ENCODE assay signal across 29 cellular contexts in genomic region chr12:43406797-43407196, GRCh38.
"Had no signal": no experiment of that assay in that cellular context is flagged by ENCODE, and none has a peak within 500 bp of the region (broad histone marks: within the 10 kb centered on the region; RNA-seq: fewer than 3 reads in every experiment).

No MANE protein-coding gene starts in this region.

- H3K27ac Mint-ChIP-seq: immature natural killer cell; naive thymus-derived CD4-positive, alpha-beta T cell; natural killer cell treated with Interleukin-12 subunit alpha and Interleukin-12 subunit beta and Interleukin-15 and Interleukin-18, amount 100 ng/mL, for 72 hours; neural progenitor cell; stimulated activated effector memory CD8-positive, alpha-beta T cell treated with anti-CD3 and anti-CD28 coated beads, Interleukin-12 subunit alpha, Interleukin-12 subunit beta, amount 100 ng/mL, for 72 hours; stimulated activated naive CD8-positive, alpha-beta T cell treated with anti-CD3 and anti-CD28 coated beads, Interleukin-15, Interleukin-2, amounts not matched to agents 100 ng/mL and 50 ng/mL, for 24 hours; type B pancreatic cell had no signal

- H3K9me3 Mint-ChIP-seq: neural progenitor cell; stimulated activated effector memory CD8-positive, alpha-beta T cell treated with anti-CD3 and anti-CD28 coated beads, Interleukin-12 subunit alpha, Interleukin-12 subunit beta, amount 100 ng/mL, for 72 hours; stimulated activated naive CD8-positive, alpha-beta T cell treated with anti-CD3 and anti-CD28 coated beads, Interleukin-15, Interleukin-2, amounts not matched to agents 100 ng/mL and 50 ng/mL, for 24 hours; type B pancreatic cell had no signal

- H3K9ac ChIP-seq: neural progenitor cell had no signal

- H3K4me1 Mint-ChIP-seq: immature natural killer cell; naive thymus-derived CD4-positive, alpha-beta T cell; stimulated activated effector memory CD8-positive, alpha-beta T cell treated with anti-CD3 and anti-CD28 coated beads, Interleukin-12 subunit alpha, Interleukin-12 subunit beta, amount 100 ng/mL, for 72 hours had no signal

- H3K36me3 Mint-ChIP-seq: immature natural killer cell; naive thymus-derived CD4-positive, alpha-beta T cell; natural killer cell treated with Interleukin-12 subunit alpha and Interleukin-12 subunit beta and Interleukin-15 and Interleukin-18, amount 100 ng/mL, for 72 hours; neural progenitor cell; stimulated activated effector memory CD8-positive, alpha-beta T cell treated with anti-CD3 and anti-CD28 coated beads, Interleukin-12 subunit alpha, Interleukin-12 subunit beta, amount 100 ng/mL, for 72 hours; type B pancreatic cell had no signal

- H3K36me3 ChIP-seq: heart left ventricle, left ventricle myocardium inferior, neural progenitor cell, ovary, prostate gland, spleen, suprapubic skin, thoracic aorta, tibial artery, uterus had no signal

- H3K4me1 ChIP-seq: heart left ventricle, left ventricle myocardium inferior, neural progenitor cell, prostate gland, spleen, suprapubic skin, tibial artery, uterus had no signal

- H3K4me3 Mint-ChIP-seq: immature natural killer cell; naive thymus-derived CD4-positive, alpha-beta T cell; natural killer cell treated with Interleukin-12 subunit alpha and Interleukin-12 subunit beta and Interleukin-15 and Interleukin-18, amount 100 ng/mL, for 72 hours; neural progenitor cell; stimulated activated effector memory CD8-positive, alpha-beta T cell treated with anti-CD3 and anti-CD28 coated beads, Interleukin-12 subunit alpha, Interleukin-12 subunit beta, amount 100 ng/mL, for 72 hours; stimulated activated naive CD8-positive, alpha-beta T cell treated with anti-CD3 and anti-CD28 coated beads, Interleukin-15, Interleukin-2, amounts not matched to agents 100 ng/mL and 50 ng/mL, for 24 hours; type B pancreatic cell had no signal

- ATAC-seq: heart left ventricle; left colon; mucosa of descending colon; naive thymus-derived CD4-positive, alpha-beta T cell; natural killer cell treated with Interleukin-12 subunit alpha and Interleukin-12 subunit beta and Interleukin-15 and Interleukin-18, amount 100 ng/mL, for 72 hours; right cardiac atrium; sciatic nerve; stimulated activated effector memory CD8-positive, alpha-beta T cell treated with anti-CD3 and anti-CD28 coated beads, Interleukin-12 subunit alpha, Interleukin-12 subunit beta, amount 100 ng/mL, for 72 hours had no signal

- H3K9me3 ChIP-seq: heart left ventricle, left ventricle myocardium inferior, mucosa of descending colon, ovary, prostate gland, spleen, suprapubic skin, thoracic aorta, tibial artery, uterus had no signal

- H3K4me2 ChIP-seq: neural progenitor cell had no signal

- H3K4me3 ChIP-seq: heart left ventricle, left ventricle myocardium inferior, lung, mucosa of descending colon, neural progenitor cell, ovary, prostate gland, skin epidermis, spleen, suprapubic skin, thoracic aorta, tibial artery, uterus had no signal

- H3K27me3 Mint-ChIP-seq: natural killer cell treated with Interleukin-12 subunit alpha and Interleukin-12 subunit beta and Interleukin-15 and Interleukin-18, amount 100 ng/mL, for 72 hours; stimulated activated naive CD8-positive, alpha-beta T cell treated with anti-CD3 and anti-CD28 coated beads, Interleukin-15, Interleukin-2, amounts not matched to agents 100 ng/mL and 50 ng/mL, for 24 hours; type B pancreatic cell had no signal

- H3K27me3 ChIP-seq: heart left ventricle, neural progenitor cell, ovary, spleen, suprapubic skin, tibial artery, uterus had no signal

- H3K27ac ChIP-seq: heart left ventricle, left ventricle myocardium inferior, neural progenitor cell, ovary, prostate gland, skin epidermis, spleen, suprapubic skin, thoracic aorta, tibial artery, uterus had no signal

- DNase-seq: heart left ventricle; hypothalamus; immature natural killer cell; kidney; left colon; left ventricle myocardium inferior; mesendoderm; midbrain; mucosa of descending colon; naive thymus-derived CD4-positive, alpha-beta T cell; ovary; retina; right cardiac atrium; spleen; stimulated activated CD4-positive, alpha-beta T cell treated with anti-CD3 and anti-CD28 coated beads, Interleukin-4, amount 100 ng/mL, for 24 hours; stimulated activated naive CD4-positive, alpha-beta T cell; tibial artery; uterus had no signal

- H2AFZ ChIP-seq: neural progenitor cell had no signal
